Comparison of ENCODE assay signal across 8 cellular contexts in genomic region chr2:17830053-17831034, GRCh38. TPM values are rescaled to one million over a fixed set of nuclear protein-coding genes. Genes with fewer than 3 reads are reported as not detected.
DNase-seq lines count a peak whose midpoint lies in the region; ATAC-seq and FAIRE-seq lines count a peak whose summit lies in the region.

No MANE protein-coding gene starts in this region.

- no peaks in the 10 kb centered on the region for H3K36me3 Mint-ChIP-seq in activated T-cell treated with anti-CD3 and anti-CD28 coated beads, Interleukin-2, amount 50 U/mL, for 4 hours (ENCODE audit: insufficient read depth)

- no peak for FAIRE-seq in frontal cortex (lab: Jason Lieb, UNC)

- no peak overlapping the region for H3K27ac ChIP-seq in SJCRH30

- H3K36me3 ChIP-seq in SJCRH30: no peaks in the 10 kb centered on the region

- H3K27me3 Mint-ChIP-seq in activated T-cell treated with anti-CD3 and anti-CD28 coated beads, Interleukin-2, amount 50 U/mL, for 4 hours (ENCODE audit: low read depth): peaks cover 40% of the 10 kb centered on the region

- H3K4me1 ChIP-seq in SJCRH30: no peaks in the 10 kb centered on the region; the same call in 1 of the 2 replicates

- H3K9me3 Mint-ChIP-seq in activated T-cell treated with anti-CD3 and anti-CD28 coated beads, Interleukin-2, amount 50 U/mL, for 4 hours: no peaks in the 10 kb centered on the region

- H3K4me1 Mint-ChIP-seq in activated T-cell treated with anti-CD3 and anti-CD28 coated beads, Interleukin-2, amount 50 U/mL, for 4 hours (ENCODE audit: low read depth): no peaks in the 10 kb centered on the region

- no peak overlapping the region for H3K4me3 Mint-ChIP-seq in activated T-cell treated with anti-CD3 and anti-CD28 coated beads, Interleukin-2, amount 50 U/mL, for 4 hours

- DNase-seq in AG20443 (ENCODE audit: low spot score) (peak; percentile 88), NCI-H2107 (lab: John Stamatoyannopoulos, UW) (peak; percentile 54), frontal cortex (ENCODE audit: low spot score in 2 of 2) (peak; percentile 26 to 71), non-pigmented ciliary epithelial cell (ENCODE audit: low read depth) (peak; percentile 23), SJCRH30 (no peak)
- DNase-seq in activated T-cell treated with anti-CD3 and anti-CD28 coated beads, Interleukin-2, amount 50 U/mL, for 4 hours: peak; percentile 8

- ATAC-seq in GM18520 (IDR thresholded peaks at IDR 0.05; ENCODE audit: unreplicated experiment): peak; percentile 61
- ATAC-seq in HG02973 (IDR thresholded peaks at IDR 0.05; ENCODE audit: unreplicated experiment): peak; percentile 91
- peak; percentile 55 to 58 for ATAC-seq in activated T-cell treated with anti-CD3 and anti-CD28 coated beads, Interleukin-2, amount 50 U/mL, for 4 hours

- H3K27me3 ChIP-seq in SJCRH30: no peaks in the 10 kb centered on the region

- H3K9me3 ChIP-seq in SJCRH30 (replicated peaks): no peaks in the 10 kb centered on the region

- no peak overlapping the region for H3K4me3 ChIP-seq in SJCRH30

RNA-seq across cellular contexts. Expression of gene MSGN1, which starts 14.1 kb away (rescaled TPM):
- not detected for total RNA-seq in activated T-cell treated with anti-CD3 and anti-CD28 coated beads, Interleukin-2, amount 50 U/mL, for 4 hours
- total RNA-seq in frontal cortex: not detected
- not detected in 2 replicates for total RNA-seq in SJCRH30 (2014; rRNA removed; shearing (Covaris generic))

RNA-seq across cellular contexts. Expression of gene KCNS3, which starts 48.1 kb away (rescaled TPM):
- total RNA-seq in activated T-cell treated with anti-CD3 and anti-CD28 coated beads, Interleukin-2, amount 50 U/mL, for 4 hours: not detected
- total RNA-seq in frontal cortex: 1.6 TPM
- 90.2 and 98.4 TPM in 2 replicates for total RNA-seq in SJCRH30 (2014; rRNA removed; shearing (Covaris generic))

Comparison
In these comparisons a context has a peak if more than half of its experiments do, and no peak if none do; other contexts are left out.
1. DNase-seq: peak in AG20443 (single experiment), NCI-H2107 (single experiment), activated T-cell treated with anti-CD3 and anti-CD28 coated beads, Interleukin-2, amount 50 U/mL, for 4 hours (single experiment), frontal cortex (2 of 2) and non-pigmented ciliary epithelial cell (single experiment); none in SJCRH30 (0 of 2).
2. RNA of gene KCNS3, which starts 48.1 kb away (total RNA-seq): 90.2 to 98.4 TPM in SJCRH30; 1.6 TPM in frontal cortex (single experiment) and not detected in activated T-cell treated with anti-CD3 and anti-CD28 coated beads, Interleukin-2, amount 50 U/mL, for 4 hours; every median in the first group is over 10 times any median in the second.
3. Peak in every context shown above with its lines, with median percentiles within 50 percentile points of each other: ATAC-seq.